Comparison of ENCODE assay signal across 5 cellular contexts in genomic region chr2:156165742-156166141, GRCh38.
"Had no signal": no experiment of that assay in that cellular context is flagged by ENCODE, and none has a peak within 500 bp of the region (broad histone marks: within the 10 kb centered on the region; RNA-seq: fewer than 3 reads in every experiment).

No MANE protein-coding gene starts in this region.

- ATAC-seq: HepG2, K562 had no signal

- H3K4me3 ChIP-seq: K562 had no signal

- H3K27ac ChIP-seq: HL-60 had no signal

- DNase-seq: IMR-90, KBM-7 had no signal
